1 cellular context compared by ENCODE assay signal in genomic region chr2:73776869-73777519, GRCh38.
TF ChIP-seq lines count a peak whose summit lies in the region.

No MANE protein-coding gene starts in this region.

TF ChIP-seq in HCT116, 20 proteins besides CTCF, POLR2A, EP300 and RAD21 (continued from another document):
- no peak for TF ChIP-seq FOSL1 (IDR thresholded peaks at IDR 0.05; ENCODE audit: low read depth)
- no peak for TF ChIP-seq ELF1 (IDR thresholded peaks at IDR 0.05; ENCODE audit: borderline replicate concordance, low read depth)
- no peak for TF ChIP-seq EZH2phosphoT487 (IDR thresholded peaks at IDR 0.05; ENCODE audit: borderline replicate concordance)
